In the genomic region with DNA sequence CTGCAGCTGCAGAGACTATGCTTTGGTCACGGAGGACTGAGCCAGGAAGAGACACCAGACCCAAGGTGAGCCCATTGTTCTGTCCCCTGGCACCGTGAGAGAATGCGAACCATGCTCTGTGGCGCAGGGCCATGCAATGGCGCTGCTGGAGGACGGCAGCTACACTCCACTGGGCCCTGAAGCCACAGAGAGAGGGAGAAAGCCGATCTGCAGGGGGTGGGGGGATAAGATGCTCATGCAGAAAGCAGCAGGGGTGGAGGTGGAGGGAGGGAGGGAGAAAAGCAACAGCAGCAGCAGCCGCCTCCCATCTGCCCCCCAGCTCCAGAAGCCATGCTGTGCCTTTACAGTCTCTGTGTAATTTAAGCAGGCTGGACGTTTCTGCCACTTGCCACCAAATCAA, we compare ENCODE assay signal across 31 cellular contexts. TPM values are rescaled to one million over a fixed set of nuclear protein-coding genes. Genes with fewer than 3 reads are reported as not detected.
DNase-seq lines count a peak whose midpoint lies in the region; TF ChIP-seq lines count a peak whose summit lies in the region.
"Had no signal": no experiment of that assay in that cellular context is flagged by ENCODE, and none has a peak within 500 bp of the region (broad histone marks: within the 10 kb centered on the region; RNA-seq: fewer than 3 reads in every experiment).

No MANE protein-coding gene starts in this region.

- H2AFZ ChIP-seq in neuronal stem cell (ENCODE audit: low read length), result no peak overlapping the region

- H3K36me3 Mint-ChIP-seq in MCF 10A (ENCODE audit: insufficient read depth, unreplicated experiment) (peaks cover 12% of the 10 kb centered on the region), mesothelial cell of epicardium (no peaks in the 10 kb centered on the region)
- H3K36me3 Mint-ChIP-seq: brain had no signal

- H3K27me3 ChIP-seq in iPS-15b (ENCODE audit: control insufficient read depth, insufficient read depth, low read length) (no peaks in the 10 kb centered on the region), neuronal stem cell (ENCODE audit: control insufficient read depth in 3 of 3, insufficient read depth in 3 of 3, low read depth in 1 of 3, low read length in 3 of 3) (peaks cover 0 to 10% (median 0%) of the 10 kb centered on the region in 3 experiments)
- H3K27me3 ChIP-seq: esophagus squamous epithelium, foreskin keratinocyte, right atrium auricular region had no signal

- H3K27ac Mint-ChIP-seq in MCF 10A (ENCODE audit: low read depth, unreplicated experiment), result no peak overlapping the region
- no peak overlapping the region for H3K27ac Mint-ChIP-seq in mesothelial cell of epicardium
- H3K27ac Mint-ChIP-seq: activated CD8-positive, alpha-beta T cell treated with anti-CD3 and anti-CD28 coated beads, Interleukin-2, amount 10 ng/mL, durations not matched to agents 7 days and 5 days; brain; CD4-positive, CD25-positive, alpha-beta regulatory T cell; T-helper 17 cell had no signal

- intact Hi-C loops in MCF 10A (cut with micrococcal nuclease), result no loop called here

- H2BK5ac ChIP-seq in neuronal stem cell (ENCODE audit: low read length), result no peak overlapping the region

- H2BK120ac ChIP-seq in neuronal stem cell (ENCODE audit: low read depth, low read length), result no peak overlapping the region

- H2BK15ac ChIP-seq in neuronal stem cell (ENCODE audit: low read length), result peak overlapping the region; percentile 3

- no peak for TF ChIP-seq CTCF in MCF 10A (IDR thresholded peaks at IDR 0.05; ENCODE audit: unreplicated experiment)
- no peak for TF ChIP-seq CTCF in mesothelial cell of epicardium (IDR thresholded peaks at IDR 0.05; ENCODE audit: unreplicated experiment)

- H3K9me3 ChIP-seq in iPS-15b (ENCODE audit: control insufficient read depth, insufficient read depth, low read length) (no peaks in the 10 kb centered on the region), neuronal stem cell (replicated peaks in 1 of 2; ENCODE audit: control insufficient read depth in 2 of 2, insufficient read depth in 1 of 2, low read depth in 1 of 2, low read length in 2 of 2) (no peaks in the 10 kb centered on the region)
- H3K9me3 ChIP-seq: esophagus squamous epithelium, heart right ventricle, right atrium auricular region had no signal

- H2AK5ac ChIP-seq in neuronal stem cell (ENCODE audit: low read depth, low read length), result no peak overlapping the region

- H3K27ac ChIP-seq in neuronal stem cell (replicated peaks; ENCODE audit: low read length), result no peak overlapping the region
- H3K27ac ChIP-seq: 22Rv1, foreskin keratinocyte, right atrium auricular region had no signal

- peaks cover 13% of the 10 kb centered on the region for H3K4me1 ChIP-seq in iPS-15b (ENCODE audit: control insufficient read depth, insufficient read depth, low read length)
- peaks cover 5 to 17% of the 10 kb centered on the region in 2 donors for H3K4me1 ChIP-seq in neuronal stem cell (ENCODE audit: control insufficient read depth in 2 of 2, insufficient read depth in 1 of 2, low read depth in 1 of 2, low read length in 2 of 2)

- BruUV-seq in MCF 10A (replicated peaks; lab: Mats Ljungman, UMichigan), result no TSS peak

- H3K4me3 ChIP-seq in iPS-15b (ENCODE audit: low read depth, low read length) (peak overlapping the region; percentile 5), neuronal stem cell (ENCODE audit: low read length in 2 of 2) (no peak overlapping the region)
- H3K4me3 ChIP-seq: esophagus squamous epithelium, heart right ventricle, right atrium auricular region had no signal

- peak overlapping the region; percentile 11 for H4K91ac ChIP-seq in neuronal stem cell (ENCODE audit: low read depth, low read length, poor library complexity)

- no CpG with 5 or more reads among the region's 9 CpGs for WGBS in neuronal stem cell (ENCODE audit: extremely low coverage in 2 of 2, insufficient read length in 2 of 2, insufficient replicate concordance in 1 of 2), 2 donors

- peaks cover 22% of the 10 kb centered on the region for H3K4me1 Mint-ChIP-seq in MCF 10A (ENCODE audit: insufficient read depth, unreplicated experiment)
- H3K4me1 Mint-ChIP-seq in mesothelial cell of epicardium, result peaks cover 10% of the 10 kb centered on the region

- H3K4me2 ChIP-seq in neuronal stem cell (ENCODE audit: insufficient read depth, low read length, poor library complexity, severe bottlenecking), result no peak overlapping the region

- POLR2A ChIA-PET in MCF 10A (lab: Yijun Ruan, JAX), result no interaction called here

- no peak overlapping the region for H3K9ac ChIP-seq in iPS-15b (ENCODE audit: low read depth, low read length)
- no peak overlapping the region for H3K9ac ChIP-seq in neuronal stem cell (ENCODE audit: low read depth, low read length, poor library complexity)

- H2BK12ac ChIP-seq in neuronal stem cell (ENCODE audit: low read length), result no peak overlapping the region

- H3K27me3 Mint-ChIP-seq in MCF 10A (ENCODE audit: insufficient read depth, unreplicated experiment) (no peaks in the 10 kb centered on the region), mesothelial cell of epicardium (ENCODE audit: low read depth) (no peaks in the 10 kb centered on the region)
- H3K27me3 Mint-ChIP-seq: activated naive CD4-positive, alpha-beta T cell treated with anti-CD3 and anti-CD28 coated beads, Interleukin-2, amount 10 ng/mL, durations not matched to agents 7 days and 5 days; CD4-positive, CD25-positive, alpha-beta regulatory T cell; T-helper 17 cell had no signal

- no peak overlapping the region for H4K8ac ChIP-seq in neuronal stem cell (ENCODE audit: low read depth, low read length)

- H3K9me3 Mint-ChIP-seq in MCF 10A (ENCODE audit: unreplicated experiment) (no peaks in the 10 kb centered on the region), mesothelial cell of epicardium (no peaks in the 10 kb centered on the region)
- H3K9me3 Mint-ChIP-seq: activated naive CD4-positive, alpha-beta T cell treated with anti-CD3 and anti-CD28 coated beads, Interleukin-2, amount 10 ng/mL, durations not matched to agents 7 days and 5 days; brain had no signal

- H3K18ac ChIP-seq in neuronal stem cell (ENCODE audit: low read length), result peak overlapping the region; percentile 80

- H3K4me3 Mint-ChIP-seq in MCF 10A (ENCODE audit: unreplicated experiment) (no peak overlapping the region), mesothelial cell of epicardium (no peak overlapping the region)
- H3K4me3 Mint-ChIP-seq: activated CD8-positive, alpha-beta T cell treated with anti-CD3 and anti-CD28 coated beads, Interleukin-2, amount 10 ng/mL, durations not matched to agents 7 days and 5 days; activated naive CD4-positive, alpha-beta T cell treated with anti-CD3 and anti-CD28 coated beads, Interleukin-2, amount 10 ng/mL, durations not matched to agents 7 days and 5 days; T-helper 17 cell had no signal

- H3K14ac ChIP-seq in neuronal stem cell (ENCODE audit: low read length), result peak overlapping the region; percentile 25

- H3K79me1 ChIP-seq in neuronal stem cell (ENCODE audit: low read depth, low read length), result no peaks in the 10 kb centered on the region

- no peaks in the 10 kb centered on the region for H3K36me3 ChIP-seq in iPS-15b (ENCODE audit: control insufficient read depth, insufficient read depth, low read length)
- no peaks in the 10 kb centered on the region for H3K36me3 ChIP-seq in neuronal stem cell (replicated peaks in 1 of 2; ENCODE audit: control insufficient read depth in 2 of 2, insufficient read depth in 2 of 2, low read length in 2 of 2)
- H3K36me3 ChIP-seq: heart right ventricle, right atrium auricular region had no signal

- no peak overlapping the region for H3K4ac ChIP-seq in neuronal stem cell (ENCODE audit: low read length)

- DNase-seq in NCI-H146 (lab: John Stamatoyannopoulos, UW) (peak; percentile 59), NCI-H146 treated with DMSO at 0.1 percent for 48 hours (lab: John Stamatoyannopoulos, UW; ENCODE audit: unreplicated experiment) (no peak), NCI-H69 (lab: John Stamatoyannopoulos, UW) (peak; percentile 21), neuronal stem cell (ENCODE audit: low spot score) (no peak), MCF 10A (ENCODE audit: unreplicated experiment) (no peak), mesothelial cell of epicardium (ENCODE audit: low spot score in 2 of 2, unreplicated experiment in 2 of 2) (no peak)
- DNase-seq in stimulated activated CD4-positive, alpha-beta T cell treated with anti-CD3 and anti-CD28 coated beads, Interleukin-12 subunit alpha, Interleukin-12 subunit beta, amount 100 ng/mL, for 4 hours, result no peak
- DNase-seq: activated CD8-positive, alpha-beta T cell treated with anti-CD3 and anti-CD28 coated beads, Interleukin-2, amount 10 ng/mL, durations not matched to agents 7 days and 5 days; activated naive CD4-positive, alpha-beta T cell treated with anti-CD3 and anti-CD28 coated beads, Interleukin-2, amount 10 ng/mL, durations not matched to agents 7 days and 5 days; CD4-positive, CD25-positive, alpha-beta regulatory T cell; cerebellar nuclear complex; dermis blood vessel endothelial cell; DND-41; esophagus squamous epithelium; foreskin keratinocyte; heart right ventricle; left cardiac atrium; NCI-H1048; NCI-H1694 treated with DMSO at 0.1 percent for 48 hours; NCI-H2171; NCI-H524 treated with DMSO at 0.1 percent for 48 hours; NK-92 treated with Interleukin-12 subunit alpha and Interleukin-12 subunit beta, amount 100 ng/mL, for 24 hours; PC-3; posterior cingulate gyrus; stimulated activated CD4-positive, alpha-beta T cell treated with anti-CD3 and anti-CD28 coated beads, Interleukin-2, amount 100 ng/mL, for 24 hours; stimulated activated naive CD8-positive, alpha-beta T cell treated with anti-CD3 and anti-CD28 coated beads, Interleukin-15, Interleukin-2, amounts not matched to agents 100 U/mL and 50 U/mL, for 24 hours; T-helper 17 cell had no signal

- CTCF ChIA-PET in MCF 10A (lab: Yijun Ruan, JAX), result interaction anchor here (0.6 to 1.4 kb wide), 3 partner anchors 10 to 582 kb away, joined by 3 to 7 read pairs (median 3); a partner anchor contains a TSS

- H3K23ac ChIP-seq in neuronal stem cell (ENCODE audit: low read depth, low read length, poor library complexity), result peak overlapping the region; percentile 11

RNA-seq across cellular contexts. Expression of a gene that starts 5.3 kb away (rescaled TPM):
- 8.7 TPM for polyA plus RNA-seq in neuronal stem cell (2013, experiment 1 of 2)
- 8.8 TPM for polyA plus RNA-seq in neuronal stem cell (2013, experiment 2 of 2)
- total RNA-seq in MCF 10A (2022) (38.6 and 41.9 TPM in 2 replicates), mesothelial cell of epicardium (14.0 to 14.9 TPM (median 14.7 TPM) in 3 replicates)

Comparison
In these comparisons a context has a peak if more than half of its experiments do, and no peak if none do; other contexts are left out.
1. DNase-seq: peak in NCI-H146 (single experiment) and NCI-H69 (single experiment); none in NCI-H146 treated with DMSO at 0.1 percent for 48 hours (single experiment), neuronal stem cell (single experiment), stimulated activated CD4-positive, alpha-beta T cell treated with anti-CD3 and anti-CD28 coated beads, Interleukin-12 subunit alpha, Interleukin-12 subunit beta, amount 100 ng/mL, for 4 hours (single experiment), MCF 10A (single experiment) and mesothelial cell of epicardium (0 of 2).